In the genomic region with DNA sequence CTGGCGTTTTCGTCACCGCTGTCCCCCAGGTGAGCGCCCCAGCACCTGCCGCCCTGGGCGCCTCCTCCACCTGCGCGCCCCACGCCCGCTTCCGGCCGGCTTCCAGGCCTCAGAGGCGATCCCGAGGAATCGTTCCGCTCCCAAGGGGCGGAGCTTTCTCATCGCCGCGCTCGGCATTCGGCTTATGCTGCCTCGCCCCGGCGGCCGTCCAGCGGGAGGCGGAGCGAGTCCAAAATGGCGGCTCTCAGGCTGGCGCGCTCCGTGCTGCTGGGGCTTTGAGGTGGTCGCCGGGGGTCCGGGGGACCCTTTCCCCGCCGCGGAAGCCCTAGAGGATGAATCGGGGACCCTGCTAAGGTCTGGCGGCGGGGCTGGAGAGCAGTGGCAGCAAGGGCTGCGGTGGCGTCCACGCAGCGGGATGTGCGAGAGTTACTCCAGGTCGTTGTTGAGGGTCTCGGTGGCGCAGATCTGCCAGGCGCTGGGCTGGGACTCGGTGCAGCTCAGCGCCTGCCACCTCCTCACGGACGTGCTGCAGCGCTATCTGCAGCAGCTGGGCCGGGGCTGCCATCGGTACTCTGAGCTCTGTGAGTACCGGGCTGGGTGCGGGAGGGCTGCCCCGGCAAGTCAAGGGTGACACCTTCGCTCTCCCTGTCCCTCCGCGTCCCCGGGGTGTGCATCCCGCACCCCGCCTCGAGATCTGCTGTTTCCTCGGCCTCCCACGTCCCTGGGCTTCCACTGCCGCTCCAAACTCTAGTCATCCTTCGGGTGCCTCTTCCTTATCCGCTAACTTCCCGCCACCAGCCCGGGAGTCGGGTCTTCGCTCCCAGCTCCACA, we compare ENCODE assay signal across 8 cellular contexts. TPM values are rescaled to one million over a fixed set of nuclear protein-coding genes. Genes with fewer than 3 reads are reported as not detected.
DNase-seq lines count a peak whose midpoint lies in the region; ATAC-seq, FAIRE-seq and TF ChIP-seq lines count a peak whose summit lies in the region.

A gene with protein sequence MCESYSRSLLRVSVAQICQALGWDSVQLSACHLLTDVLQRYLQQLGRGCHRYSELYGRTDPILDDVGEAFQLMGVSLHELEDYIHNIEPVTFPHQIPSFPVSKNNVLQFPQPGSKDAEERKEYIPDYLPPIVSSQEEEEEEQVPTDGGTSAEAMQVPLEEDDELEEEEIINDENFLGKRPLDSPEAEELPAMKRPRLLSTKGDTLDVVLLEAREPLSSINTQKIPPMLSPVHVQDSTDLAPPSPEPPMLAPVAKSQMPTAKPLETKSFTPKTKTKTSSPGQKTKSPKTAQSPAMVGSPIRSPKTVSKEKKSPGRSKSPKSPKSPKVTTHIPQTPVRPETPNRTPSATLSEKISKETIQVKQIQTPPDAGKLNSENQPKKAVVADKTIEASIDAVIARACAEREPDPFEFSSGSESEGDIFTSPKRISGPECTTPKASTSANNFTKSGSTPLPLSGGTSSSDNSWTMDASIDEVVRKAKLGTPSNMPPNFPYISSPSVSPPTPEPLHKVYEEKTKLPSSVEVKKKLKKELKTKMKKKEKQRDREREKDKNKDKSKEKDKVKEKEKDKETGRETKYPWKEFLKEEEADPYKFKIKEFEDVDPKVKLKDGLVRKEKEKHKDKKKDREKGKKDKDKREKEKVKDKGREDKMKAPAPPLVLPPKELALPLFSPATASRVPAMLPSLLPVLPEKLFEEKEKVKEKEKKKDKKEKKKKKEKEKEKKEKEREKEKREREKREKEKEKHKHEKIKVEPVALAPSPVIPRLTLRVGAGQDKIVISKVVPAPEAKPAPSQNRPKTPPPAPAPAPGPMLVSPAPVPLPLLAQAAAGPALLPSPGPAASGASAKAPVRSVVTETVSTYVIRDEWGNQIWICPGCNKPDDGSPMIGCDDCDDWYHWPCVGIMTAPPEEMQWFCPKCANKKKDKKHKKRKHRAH (plus strand): TSS at position 211 of the 831 bp plus-strand sequence. CDS start 205 bp downstream, at position 416.

- H3K9me3 Mint-ChIP-seq in activated naive CD8-positive, alpha-beta T cell treated with anti-CD3 and anti-CD28 coated beads, Interleukin-2, amount 10 ng/mL, durations not matched to agents 7 days and 5 days = no peaks in the 10 kb centered on the region

- TF ChIP-seq POLR2A in GM12891 (IDR thresholded peaks at IDR 0.05; ENCODE audit: low read depth, low read length) = peak; percentile 87

- peak within 1 kb of the TSS; percentile 92 for H3K4me3 Mint-ChIP-seq in activated naive CD8-positive, alpha-beta T cell treated with anti-CD3 and anti-CD28 coated beads, Interleukin-2, amount 10 ng/mL, durations not matched to agents 7 days and 5 days

- no peaks in the 10 kb centered on the region for H3K36me3 ChIP-seq in cardiac muscle cell
- no peaks in the 10 kb centered on the region for H3K36me3 ChIP-seq in pancreas
- H3K36me3 ChIP-seq in tibial artery = peaks cover 0 to 4% (median 0%) of the 10 kb centered on the region in 3 donors

- POLR2A ChIA-PET in activated naive CD8-positive, alpha-beta T cell treated with anti-CD3 and anti-CD28 coated beads, Interleukin-2, amount 10 ng/mL, durations not matched to agents 7 days and 5 days (lab: Charles Lee) = interaction anchor here (0.5 to 3.3 kb wide), 7 partner anchors 9 to 548 kb away, joined by 3 to 43 read pairs (median 5); a partner anchor contains a TSS

- DNase-seq in GM12891 (ENCODE audit: insufficient read length, low spot score) (peak; percentile 83), NCI-H1048 (lab: John Stamatoyannopoulos, UW) (peak; percentile 74), SW 1271 (lab: John Stamatoyannopoulos, UW) (peak; percentile 45 to 73), cardiac muscle cell (ENCODE audit: low read depth in 1 of 2, low spot score in 1 of 2) (peak; percentile 89 to 97), pancreas (peak; percentile 89 to 97 (median 94)), tibial artery (peak; percentile 86 to 95)
- DNase-seq in activated naive CD8-positive, alpha-beta T cell treated with anti-CD3 and anti-CD28 coated beads, Interleukin-2, amount 10 ng/mL, durations not matched to agents 7 days and 5 days = peak; percentile 95

- peak; percentile 86 for ATAC-seq in HG02610 (IDR thresholded peaks at IDR 0.05; ENCODE audit: unreplicated experiment)
- peak; percentile 81 for ATAC-seq in activated naive CD8-positive, alpha-beta T cell treated with anti-CD3 and anti-CD28 coated beads, Interleukin-2, amount 10 ng/mL, durations not matched to agents 7 days and 5 days (ENCODE audit: low read depth)
- peak; percentile 97 to 99 (median 98) for ATAC-seq in pancreas

- peaks cover 3% of the 10 kb centered on the region for H3K36me3 Mint-ChIP-seq in activated naive CD8-positive, alpha-beta T cell treated with anti-CD3 and anti-CD28 coated beads, Interleukin-2, amount 10 ng/mL, durations not matched to agents 7 days and 5 days

- peak within 1 kb of the TSS; percentile 57 for H3K4me3 ChIP-seq in cardiac muscle cell
- H3K4me3 ChIP-seq in pancreas = peak within 1 kb of the TSS; percentile 84 to 99 (median 97)
- peak within 1 kb of the TSS; percentile 85 to 95 for H3K4me3 ChIP-seq in tibial artery

- intact Hi-C loops in pancreas (cut with DNase I) (no loop called here), tibial artery (cut with DNase I; ENCODE audit: low total_unique reads) (no loop called here)

- TF ChIP-seq CTCF in cardiac muscle cell (IDR thresholded peaks at IDR 0.05; ENCODE audit: low read depth, low read length) = no peak
- no peak for TF ChIP-seq CTCF in pancreas (IDR thresholded peaks at IDR 0.05)
- TF ChIP-seq CTCF in tibial artery (IDR thresholded peaks at IDR 0.05) = no peak

- peaks cover 5% of the 10 kb centered on the region for H3K27me3 Mint-ChIP-seq in activated naive CD8-positive, alpha-beta T cell treated with anti-CD3 and anti-CD28 coated beads, Interleukin-2, amount 10 ng/mL, durations not matched to agents 7 days and 5 days

- 0% methylated on average over 73 to 77 of the region's 77 CpGs for WGBS in pancreas, 2 donors

- peaks cover 16% of the 10 kb centered on the region for H3K27me3 ChIP-seq in cardiac muscle cell
- no peaks in the 10 kb centered on the region for H3K27me3 ChIP-seq in pancreas
- peaks cover 0 to 3% of the 10 kb centered on the region in 2 donors for H3K27me3 ChIP-seq in tibial artery

- peaks cover 16% of the 10 kb centered on the region for H3K4me1 Mint-ChIP-seq in activated naive CD8-positive, alpha-beta T cell treated with anti-CD3 and anti-CD28 coated beads, Interleukin-2, amount 10 ng/mL, durations not matched to agents 7 days and 5 days

- no peaks in the 10 kb centered on the region for H3K9me3 ChIP-seq in cardiac muscle cell (ENCODE audit: low read depth)
- H3K9me3 ChIP-seq in pancreas = no peaks in the 10 kb centered on the region
- no peaks in the 10 kb centered on the region for H3K9me3 ChIP-seq in tibial artery

- H3K4me1 ChIP-seq in cardiac muscle cell (ENCODE audit: low read depth) (peaks cover 6% of the 10 kb centered on the region), pancreas (peaks cover 4 to 15% (median 8%) of the 10 kb centered on the region in 3 donors), tibial artery (peaks cover 0 to 18% (median 14%) of the 10 kb centered on the region in 4 donors)

- peak within 1 kb of the TSS; percentile 64 for H3K27ac ChIP-seq in cardiac muscle cell
- H3K27ac ChIP-seq in pancreas = peak within 1 kb of the TSS; percentile 39 to 53 (median 48)
- peak within 1 kb of the TSS; percentile 73 to 78 for H3K27ac ChIP-seq in tibial artery

- FAIRE-seq in GM12891 (lab: Jason Lieb, UNC) = peak; percentile 89
- FAIRE-seq in pancreas (lab: Jason Lieb, UNC) = no peak

- peak within 1 kb of the TSS; percentile 84 for H3K27ac Mint-ChIP-seq in activated naive CD8-positive, alpha-beta T cell treated with anti-CD3 and anti-CD28 coated beads, Interleukin-2, amount 10 ng/mL, durations not matched to agents 7 days and 5 days

TF ChIP-seq in GM12891, 5 proteins besides CTCF, POLR2A, EP300 and RAD21:
- TF ChIP-seq POLR2AphosphoS5 (IDR thresholded peaks at IDR 0.05; ENCODE audit: low read depth, low read length) (peak; percentile 83), TAF1 (IDR thresholded peaks at IDR 0.05; ENCODE audit: low read depth, low read length) (peak; percentile 92), SPI1 (IDR thresholded peaks at IDR 0.05; ENCODE audit: low read depth, low read length) (no peak)

RNA-seq across cellular contexts. Expression of the gene that starts here (rescaled TPM):
- polyA plus RNA-seq in GM12891 (2012; ENCODE audit: low read depth, missing spikeins) = 3.3 TPM
- 10 to 100 TPM; 16.2 to 16.8 TPM for total RNA-seq in activated naive CD8-positive, alpha-beta T cell treated with anti-CD3 and anti-CD28 coated beads, Interleukin-2, amount 10 ng/mL, durations not matched to agents 7 days and 5 days
- total RNA-seq in cardiac muscle cell (3.9 and 4.1 TPM in 2 replicates), pancreas (1 to 10 TPM; 3.7 to 5.8 (median 4.2) TPM)
- polyA plus RNA-seq in cardiac muscle cell (7.3 and 7.7 TPM in 2 replicates), pancreas (1 to 10 TPM; 2.9 to 3.9 TPM)

Comparison
In these comparisons a context has a peak if more than half of its experiments do, and no peak if none do; other contexts are left out.
1. Peak in every context shown above with its lines: DNase-seq, ATAC-seq, H3K4me3 ChIP-seq and H3K27ac ChIP-seq.